Comparison of ENCODE assay signal across 8 cellular contexts in genomic region chr5:141186897-141187512, GRCh38. TPM values are rescaled to one million over a fixed set of nuclear protein-coding genes. Genes with fewer than 3 reads are reported as not detected.
DNase-seq lines count a peak whose midpoint lies in the region; ATAC-seq lines count a peak whose summit lies in the region.

PCDHB9 (plus strand) TSS chr5:141187161; CDS start chr5:141187319, 158 bp downstream.

- ATAC-seq in activated T-cell treated with anti-CD3 and anti-CD28 coated beads, Interleukin-2, amount 50 U/mL, for 4 hours, result no peak
- ATAC-seq in GM21825 (IDR thresholded peaks at IDR 0.05; ENCODE audit: unreplicated experiment) (no peak), GM18873 (IDR thresholded peaks at IDR 0.05; ENCODE audit: low FRiP score, unreplicated experiment) (no peak)

- peaks cover 3% of the 10 kb centered on the region for H3K4me1 Mint-ChIP-seq in activated T-cell treated with anti-CD3 and anti-CD28 coated beads, Interleukin-2, amount 50 U/mL, for 4 hours (ENCODE audit: low read depth)
- no peaks in the 10 kb centered on the region for H3K4me1 Mint-ChIP-seq in activated CD4-positive, alpha-beta T cell treated with anti-CD3 and anti-CD28 coated beads, Interleukin-2, amount 10 ng/mL, durations not matched to agents 24 days and 14 days

- peaks cover 19% of the 10 kb centered on the region for H3K9me3 Mint-ChIP-seq in activated T-cell treated with anti-CD3 and anti-CD28 coated beads, Interleukin-2, amount 50 U/mL, for 4 hours
- peaks cover 32% of the 10 kb centered on the region for H3K9me3 Mint-ChIP-seq in activated CD4-positive, alpha-beta T cell treated with anti-CD3 and anti-CD28 coated beads, Interleukin-2, amount 10 ng/mL, durations not matched to agents 24 days and 14 days

- DNase-seq in activated T-cell treated with anti-CD3 and anti-CD28 coated beads, Interleukin-2, amount 50 U/mL, for 4 hours, result no peak
- DNase-seq in activated T-cell treated with anti-CD3 and anti-CD28 coated beads for 4 hours (no peak), NCI-H1092 treated with DMSO at 0.1 percent for 48 hours (lab: John Stamatoyannopoulos, UW) (peak; percentile 27), kidney tubule cell (ENCODE audit: low spot score) (peak; percentile 18), NCI-H1694 treated with DMSO at 0.1 percent for 48 hours (lab: John Stamatoyannopoulos, UW) (no peak)
- peak; percentile 63 for DNase-seq in activated CD4-positive, alpha-beta T cell treated with anti-CD3 and anti-CD28 coated beads, Interleukin-2, amount 10 ng/mL, durations not matched to agents 24 days and 14 days

- H3K36me3 Mint-ChIP-seq in activated T-cell treated with anti-CD3 and anti-CD28 coated beads, Interleukin-2, amount 50 U/mL, for 4 hours (ENCODE audit: insufficient read depth), result peaks cover 2% of the 10 kb centered on the region
- peaks cover 7% of the 10 kb centered on the region for H3K36me3 Mint-ChIP-seq in activated CD4-positive, alpha-beta T cell treated with anti-CD3 and anti-CD28 coated beads, Interleukin-2, amount 10 ng/mL, durations not matched to agents 24 days and 14 days (ENCODE audit: low read depth)

- H3K27ac Mint-ChIP-seq in activated CD4-positive, alpha-beta T cell treated with anti-CD3 and anti-CD28 coated beads, Interleukin-2, amount 10 ng/mL, durations not matched to agents 24 days and 14 days, result no peak within 1 kb of the TSS

- intact Hi-C loops in activated CD4-positive, alpha-beta T cell treated with anti-CD3 and anti-CD28 coated beads, Interleukin-2, amount 10 ng/mL, durations not matched to agents 24 days and 14 days (cut with micrococcal nuclease), result no loop called here

- H3K27me3 Mint-ChIP-seq in activated T-cell treated with anti-CD3 and anti-CD28 coated beads, Interleukin-2, amount 50 U/mL, for 4 hours (ENCODE audit: low read depth), result peaks cover 72% of the 10 kb centered on the region
- H3K27me3 Mint-ChIP-seq in activated CD4-positive, alpha-beta T cell treated with anti-CD3 and anti-CD28 coated beads, Interleukin-2, amount 10 ng/mL, durations not matched to agents 24 days and 14 days, result peaks cover 2% of the 10 kb centered on the region

- peak within 1 kb of the TSS; percentile 45 for H3K4me3 Mint-ChIP-seq in activated T-cell treated with anti-CD3 and anti-CD28 coated beads, Interleukin-2, amount 50 U/mL, for 4 hours
- H3K4me3 Mint-ChIP-seq in activated CD4-positive, alpha-beta T cell treated with anti-CD3 and anti-CD28 coated beads, Interleukin-2, amount 10 ng/mL, durations not matched to agents 24 days and 14 days, result peak within 1 kb of the TSS; percentile 8

RNA-seq across cellular contexts. Expression of gene PCDHB9, which starts in this region (rescaled TPM):
- total RNA-seq in activated T-cell treated with anti-CD3 and anti-CD28 coated beads, Interleukin-2, amount 50 U/mL, for 4 hours, result not detected
- not detected in 2 replicates for total RNA-seq in activated CD4-positive, alpha-beta T cell treated with anti-CD3 and anti-CD28 coated beads, Interleukin-2, amount 10 ng/mL, durations not matched to agents 24 days and 14 days

Comparison
In these comparisons a context has a peak if more than half of its experiments do, and no peak if none do; other contexts are left out.
1. Peak in DNase-seq in activated CD4-positive, alpha-beta T cell treated with anti-CD3 and anti-CD28 coated beads, Interleukin-2, amount 10 ng/mL, durations not matched to agents 24 days and 14 days; RNA of the gene not detected or under 1 TPM.
2. DNase-seq: peak in NCI-H1092 treated with DMSO at 0.1 percent for 48 hours (single experiment) and kidney tubule cell (single experiment); none in activated T-cell treated with anti-CD3 and anti-CD28 coated beads, Interleukin-2, amount 50 U/mL, for 4 hours (single experiment), activated T-cell treated with anti-CD3 and anti-CD28 coated beads for 4 hours (single experiment) and NCI-H1694 treated with DMSO at 0.1 percent for 48 hours (single experiment).